In the genomic region with DNA sequence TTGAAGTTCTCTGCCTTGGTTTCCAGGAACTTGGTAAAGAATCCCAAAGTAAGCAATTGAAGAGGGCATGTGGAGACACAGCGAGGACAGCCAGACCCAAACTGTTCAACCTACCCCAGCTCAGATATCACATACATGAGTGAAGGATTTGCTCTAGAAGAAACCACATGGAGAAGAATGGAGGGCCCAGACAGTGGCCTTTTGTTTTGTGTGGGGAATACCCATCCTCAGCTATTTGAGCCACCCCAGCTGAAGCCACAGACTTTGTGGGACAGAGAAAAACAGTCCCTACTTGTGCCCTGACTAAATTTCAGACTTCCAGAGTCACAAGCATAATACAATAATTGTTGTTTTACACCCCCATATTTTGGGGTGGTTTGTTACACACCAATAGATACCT, we compare ENCODE assay signal across 20 cellular contexts.
DNase-seq lines count a peak whose midpoint lies in the region; ATAC-seq and TF ChIP-seq lines count a peak whose summit lies in the region.
"Had no signal": no experiment of that assay in that cellular context is flagged by ENCODE, and none has a peak within 500 bp of the region (broad histone marks: within the 10 kb centered on the region; RNA-seq: fewer than 3 reads in every experiment).

No MANE protein-coding gene starts in this region.

- H3K9ac ChIP-seq in SK-N-SH, result no peak overlapping the region

- no peak for TF ChIP-seq POLR2A in esophagus muscularis mucosa (IDR thresholded peaks at IDR 0.05; ENCODE audit: low read depth)

- no peaks in the 10 kb centered on the region for H3K79me2 ChIP-seq in SK-N-SH (ENCODE audit: insufficient read depth)

- no peak overlapping the region for H2AFZ ChIP-seq in SK-N-SH (ENCODE audit: low read depth)

- H3K36me3 ChIP-seq in esophagus muscularis mucosa (no peaks in the 10 kb centered on the region), SK-N-SH (replicated peaks in 1 of 2; ENCODE audit: control insufficient read depth in 1 of 2, insufficient read depth in 2 of 2, low read length in 1 of 2) (no peaks in the 10 kb centered on the region)
- H3K36me3 ChIP-seq: HAP-1 had no signal

- H3K4me3 ChIP-seq in esophagus muscularis mucosa (no peak overlapping the region), SK-N-SH (ENCODE audit: low read depth in 2 of 2, low read length in 1 of 2) (no peak overlapping the region)
- H3K4me3 ChIP-seq: A549, HAP-1 had no signal

- CTCF ChIA-PET in SK-N-SH (lab: Yijun Ruan, JAX), result interaction anchor here (0.6 to 1.7 kb wide), 2 partner anchors 61 to 115 kb away, joined by 3 to 5 read pairs; no protein-coding TSS in a partner anchor

- H4K20me1 ChIP-seq in SK-N-SH (ENCODE audit: insufficient read depth), result no peaks in the 10 kb centered on the region

- TF ChIP-seq CTCF in esophagus muscularis mucosa (IDR thresholded peaks at IDR 0.05) (no peak), SK-N-SH (IDR thresholded peaks at IDR 0.05) (no peak)

- H3K9me2 ChIP-seq in SK-N-SH, result no peaks in the 10 kb centered on the region

- no peak for TF ChIP-seq RAD21 in SK-N-SH (IDR thresholded peaks at IDR 0.05; ENCODE audit: low read length)

- POLR2A ChIA-PET in SK-N-SH (lab: Yijun Ruan, JAX), result no interaction called here

- H3K4me1 ChIP-seq in esophagus muscularis mucosa, result no peaks in the 10 kb centered on the region
- H3K4me1 ChIP-seq in SK-N-SH (ENCODE audit: control insufficient read depth in 1 of 2, insufficient read depth in 2 of 2, low read depth in 1 of 2, low read length in 1 of 2), result no peaks in the 10 kb centered on the region
- H3K4me1 ChIP-seq: A549 had no signal

- H3K4me2 ChIP-seq in SK-N-SH, result no peak overlapping the region
- H3K4me2 ChIP-seq: A549 had no signal

- WGBS in esophagus muscularis mucosa, result 100% methylated on average over 1 of the region's 1 CpG
- 30% methylated on average over 1 of the region's 1 CpG for WGBS in SK-N-SH (ENCODE audit: low lambda C conversion rate)

- H3K27ac ChIP-seq in esophagus muscularis mucosa (replicated peaks in 1 of 4), result no peak overlapping the region
- H3K27ac ChIP-seq in SK-N-SH (ENCODE audit: low read depth in 2 of 2, low read length in 1 of 2), result no peak overlapping the region
- H3K27ac ChIP-seq: 22Rv1, A549 had no signal

- H3K9me3 ChIP-seq in esophagus muscularis mucosa, result peaks cover 0 to 8% (median 0%) of the 10 kb centered on the region in 4 donors
- H3K9me3 ChIP-seq in SK-N-SH, result no peaks in the 10 kb centered on the region
- H3K9me3 ChIP-seq: HAP-1 had no signal

- H3K27me3 ChIP-seq in esophagus muscularis mucosa (no peaks in the 10 kb centered on the region), SK-N-SH (ENCODE audit: insufficient read depth) (no peaks in the 10 kb centered on the region)

- TF ChIP-seq EP300 in esophagus muscularis mucosa (IDR thresholded peaks at IDR 0.05) (no peak), SK-N-SH (IDR thresholded peaks at IDR 0.05; ENCODE audit: borderline replicate concordance in 1 of 2, low read depth in 1 of 2, low read length in 1 of 2) (no peak)

- DNase-seq in esophagus muscularis mucosa (ENCODE audit: extremely low spot score) (peak; percentile 29), pons (ENCODE audit: low spot score) (peak; percentile 49), SK-N-SH (no peak), SIG-M5 (lab: John Stamatoyannopoulos, UW) (no peak), HK-2 (ENCODE audit: unreplicated experiment) (no peak)
- DNase-seq: ACHN; C1 segment of cervical spinal cord; Calu3; CD4-positive, alpha-beta memory T cell; COR-L47; DMS53; DMS79 treated with DMSO at 0.1 percent for 48 hours; GF-D8; GOT3; HFFc6 had no signal

- intact Hi-C loops in esophagus muscularis mucosa (cut with DNase I), result no loop called here

- H3F3A ChIP-seq in SK-N-SH (replicated peaks; ENCODE audit: insufficient read depth), result no peaks in the 10 kb centered on the region

- ATAC-seq in GM18868 (IDR thresholded peaks at IDR 0.05; ENCODE audit: unreplicated experiment) (peak; percentile 57), HG02759 (IDR thresholded peaks at IDR 0.05; ENCODE audit: unreplicated experiment) (peak; percentile 71)
- ATAC-seq: A549 had no signal

TF ChIP-seq in SK-N-SH, 30 proteins besides CTCF, POLR2A, EP300 and RAD21:
- TF ChIP-seq GABPA (IDR thresholded peaks at IDR 0.05; ENCODE audit: low read depth) (no peak), FOXJ3 (CRISPR knock-in tag; IDR thresholded peaks at IDR 0.05) (no peak), NRF1 (IDR thresholded peaks at IDR 0.05; ENCODE audit: low read depth, low read length) (no peak), POLR2AphosphoS5 (IDR thresholded peaks at IDR 0.05; ENCODE audit: low read depth, low read length) (no peak), GATA2 (CRISPR knock-in tag; IDR thresholded peaks at IDR 0.05) (no peak), TCF12 (IDR thresholded peaks at IDR 0.05) (no peak)
- TF ChIP-seq, protein P1, sequence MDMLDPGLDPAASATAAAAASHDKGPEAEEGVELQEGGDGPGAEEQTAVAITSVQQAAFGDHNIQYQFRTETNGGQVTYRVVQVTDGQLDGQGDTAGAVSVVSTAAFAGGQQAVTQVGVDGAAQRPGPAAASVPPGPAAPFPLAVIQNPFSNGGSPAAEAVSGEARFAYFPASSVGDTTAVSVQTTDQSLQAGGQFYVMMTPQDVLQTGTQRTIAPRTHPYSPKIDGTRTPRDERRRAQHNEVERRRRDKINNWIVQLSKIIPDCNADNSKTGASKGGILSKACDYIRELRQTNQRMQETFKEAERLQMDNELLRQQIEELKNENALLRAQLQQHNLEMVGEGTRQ (IDR thresholded peaks at IDR 0.05; ENCODE audit: borderline replicate concordance, low read depth, low read length), result no peak
- TF ChIP-seq, protein P2, sequence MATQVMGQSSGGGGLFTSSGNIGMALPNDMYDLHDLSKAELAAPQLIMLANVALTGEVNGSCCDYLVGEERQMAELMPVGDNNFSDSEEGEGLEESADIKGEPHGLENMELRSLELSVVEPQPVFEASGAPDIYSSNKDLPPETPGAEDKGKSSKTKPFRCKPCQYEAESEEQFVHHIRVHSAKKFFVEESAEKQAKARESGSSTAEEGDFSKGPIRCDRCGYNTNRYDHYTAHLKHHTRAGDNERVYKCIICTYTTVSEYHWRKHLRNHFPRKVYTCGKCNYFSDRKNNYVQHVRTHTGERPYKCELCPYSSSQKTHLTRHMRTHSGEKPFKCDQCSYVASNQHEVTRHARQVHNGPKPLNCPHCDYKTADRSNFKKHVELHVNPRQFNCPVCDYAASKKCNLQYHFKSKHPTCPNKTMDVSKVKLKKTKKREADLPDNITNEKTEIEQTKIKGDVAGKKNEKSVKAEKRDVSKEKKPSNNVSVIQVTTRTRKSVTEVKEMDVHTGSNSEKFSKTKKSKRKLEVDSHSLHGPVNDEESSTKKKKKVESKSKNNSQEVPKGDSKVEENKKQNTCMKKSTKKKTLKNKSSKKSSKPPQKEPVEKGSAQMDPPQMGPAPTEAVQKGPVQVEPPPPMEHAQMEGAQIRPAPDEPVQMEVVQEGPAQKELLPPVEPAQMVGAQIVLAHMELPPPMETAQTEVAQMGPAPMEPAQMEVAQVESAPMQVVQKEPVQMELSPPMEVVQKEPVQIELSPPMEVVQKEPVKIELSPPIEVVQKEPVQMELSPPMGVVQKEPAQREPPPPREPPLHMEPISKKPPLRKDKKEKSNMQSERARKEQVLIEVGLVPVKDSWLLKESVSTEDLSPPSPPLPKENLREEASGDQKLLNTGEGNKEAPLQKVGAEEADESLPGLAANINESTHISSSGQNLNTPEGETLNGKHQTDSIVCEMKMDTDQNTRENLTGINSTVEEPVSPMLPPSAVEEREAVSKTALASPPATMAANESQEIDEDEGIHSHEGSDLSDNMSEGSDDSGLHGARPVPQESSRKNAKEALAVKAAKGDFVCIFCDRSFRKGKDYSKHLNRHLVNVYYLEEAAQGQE (IDR thresholded peaks at IDR 0.05; ENCODE audit: low read depth, low read length), result no peak
- TF ChIP-seq, protein P3, sequence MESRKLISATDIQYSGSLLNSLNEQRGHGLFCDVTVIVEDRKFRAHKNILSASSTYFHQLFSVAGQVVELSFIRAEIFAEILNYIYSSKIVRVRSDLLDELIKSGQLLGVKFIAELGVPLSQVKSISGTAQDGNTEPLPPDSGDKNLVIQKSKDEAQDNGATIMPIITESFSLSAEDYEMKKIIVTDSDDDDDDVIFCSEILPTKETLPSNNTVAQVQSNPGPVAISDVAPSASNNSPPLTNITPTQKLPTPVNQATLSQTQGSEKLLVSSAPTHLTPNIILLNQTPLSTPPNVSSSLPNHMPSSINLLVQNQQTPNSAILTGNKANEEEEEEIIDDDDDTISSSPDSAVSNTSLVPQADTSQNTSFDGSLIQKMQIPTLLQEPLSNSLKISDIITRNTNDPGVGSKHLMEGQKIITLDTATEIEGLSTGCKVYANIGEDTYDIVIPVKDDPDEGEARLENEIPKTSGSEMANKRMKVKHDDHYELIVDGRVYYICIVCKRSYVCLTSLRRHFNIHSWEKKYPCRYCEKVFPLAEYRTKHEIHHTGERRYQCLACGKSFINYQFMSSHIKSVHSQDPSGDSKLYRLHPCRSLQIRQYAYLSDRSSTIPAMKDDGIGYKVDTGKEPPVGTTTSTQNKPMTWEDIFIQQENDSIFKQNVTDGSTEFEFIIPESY (IDR thresholded peaks at IDR 0.05; ENCODE audit: borderline replicate concordance, low read depth), result no peak

Comparison
In these comparisons a context has a peak if more than half of its experiments do, and no peak if none do; other contexts are left out.
1. DNase-seq: peak in esophagus muscularis mucosa (single experiment) and pons (single experiment); none in SK-N-SH (single experiment), SIG-M5 (single experiment) and HK-2 (single experiment).